In the genomic region with DNA sequence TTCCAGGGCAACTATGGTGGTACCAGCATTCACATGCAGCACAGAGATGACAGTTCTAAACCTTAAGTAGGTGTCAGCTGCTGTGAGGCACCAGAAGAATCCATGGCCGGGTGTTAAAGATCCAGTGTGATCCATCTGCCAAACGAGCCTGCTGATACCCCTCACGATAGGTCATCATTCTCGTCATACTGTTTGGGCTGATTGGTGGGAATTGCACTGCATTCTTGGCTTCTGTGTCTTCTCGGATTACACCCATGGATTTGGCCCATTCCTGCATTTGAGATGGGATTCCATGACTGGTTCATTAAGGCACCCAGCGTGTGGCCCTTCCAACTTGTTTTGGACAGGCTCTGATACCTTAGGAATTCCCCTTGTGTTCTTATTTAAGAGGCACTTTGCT, we compare ENCODE assay signal across 29 cellular contexts. TPM values are rescaled to one million over a fixed set of nuclear protein-coding genes. Genes with fewer than 3 reads are reported as not detected.
"Had no signal": no experiment of that assay in that cellular context is flagged by ENCODE, and none has a peak within 500 bp of the region (broad histone marks: within the 10 kb centered on the region; RNA-seq: fewer than 3 reads in every experiment).

No MANE protein-coding gene starts in this region.

- H3K4me1 ChIP-seq: adrenal gland, body of pancreas, breast epithelium, SJCRH30 had no signal

- H3K4me3 Mint-ChIP-seq: activated B cell treated with CpG ODN at 0.5 μM for 24 hours; activated CD4-positive, alpha-beta memory T cell treated with anti-CD3 and anti-CD28 coated beads for 36 hours; activated naive CD4-positive, alpha-beta T cell treated with anti-CD3 and anti-CD28 coated beads for 36 hours; activated T-cell treated with anti-CD3 and anti-CD28 coated beads, Interleukin-2, amount 50 U/mL, for 4 hours; activated T-helper 1 cell treated with anti-CD3 and anti-CD28 coated beads, Interleukin-12 subunit alpha, Interleukin-12 subunit beta, Interleukin-2, Interleukin-4 antibody, amounts not matched to agents 30 ng/mL and 10 ng/mL and 1 ng/mL, durations not matched to agents 14 hours and 24 hours and 36 hours; T-helper 1 cell treated with Interleukin-12 subunit alpha and Interleukin-12 subunit beta and Interleukin-4 antibody, amounts not matched to agents 30 μg/mL and 1 μg/mL, for 36 hours; T-helper 2 cell treated with Interferon-gamma antibody and Interleukin-4, amounts not matched to agents 5 μg/mL and 100 μg/mL, for 36 hours had no signal

- H3K27me3 Mint-ChIP-seq: activated B cell treated with CpG ODN at 0.5 μM for 24 hours; activated CD4-positive, alpha-beta memory T cell treated with anti-CD3 and anti-CD28 coated beads for 36 hours had no signal

- H3K4me3 ChIP-seq: adrenal gland, body of pancreas, breast epithelium, SJCRH30, SK-N-MC had no signal

- H3K36me3 Mint-ChIP-seq: activated CD4-positive, alpha-beta memory T cell treated with anti-CD3 and anti-CD28 coated beads for 36 hours; activated naive CD4-positive, alpha-beta T cell treated with anti-CD3 and anti-CD28 coated beads, Interleukin-2, amount 50 U/mL, for 72 hours had no signal

- DNase-seq: activated B cell treated with CpG ODN at 0.5 μM for 24 hours; activated CD4-positive, alpha-beta memory T cell treated with anti-CD3 and anti-CD28 coated beads for 36 hours; activated CD4-positive, alpha-beta T cell treated with anti-CD3 and anti-CD28 coated beads for 4 hours; activated CD4-positive, alpha-beta T cell treated with anti-CD3 and anti-CD28 coated beads, Interleukin-2, amount 50 U/mL, for 1 hour; activated CD4-positive, CD25-positive, alpha-beta regulatory T cell treated with anti-CD3 and anti-CD28 coated beads, Interleukin-2, amount 50 U/mL, for 72 hours; activated CD8-positive, alpha-beta memory T cell treated with anti-CD3 and anti-CD28 coated beads, Interleukin-2, amount 50 U/mL, for 4 hours; activated gamma-delta T cell treated with Interleukin-2 at 50 U/mL for 16 hours; activated naive CD4-positive, alpha-beta T cell treated with anti-CD3 and anti-CD28 coated beads for 36 hours; activated T-cell treated with anti-CD3 and anti-CD28 coated beads for 4 hours; activated T-cell treated with anti-CD3 and anti-CD28 coated beads, Interleukin-2, amount 50 U/mL, for 4 hours; adrenal gland; body of pancreas; Karpas-422; KBM-7; NCI-H1105; NCI-H1417 treated with DMSO at 0.1 percent for 48 hours; NCI-H187 treated with DMSO at 0.1 percent for 48 hours; NCI-H2081 treated with DMSO at 0.1 percent for 48 hours; NCI-H345; NCI-H524 treated with DMSO at 0.1 percent for 48 hours; NK-92 treated with Interleukin-12 subunit alpha and Interleukin-12 subunit beta, amount 100 ng/mL, for 24 hours; Right ventricle myocardium superior; SJCRH30 had no signal

- H3K36me3 ChIP-seq: adrenal gland, breast epithelium, SJCRH30 had no signal

- H3K4me1 Mint-ChIP-seq: activated B cell treated with CpG ODN at 0.5 μM for 24 hours had no signal

- H3K27ac ChIP-seq: adrenal gland, body of pancreas, breast epithelium, SJCRH30, SK-N-MC had no signal

- H3K27me3 ChIP-seq: adrenal gland, body of pancreas, breast epithelium, SJCRH30 had no signal

- H3K27ac Mint-ChIP-seq: activated B cell treated with CpG ODN at 0.5 μM for 24 hours; activated CD4-positive, alpha-beta memory T cell treated with anti-CD3 and anti-CD28 coated beads for 36 hours; activated naive CD4-positive, alpha-beta T cell treated with anti-CD3 and anti-CD28 coated beads for 36 hours; activated naive CD4-positive, alpha-beta T cell treated with anti-CD3 and anti-CD28 coated beads, Interleukin-2, amount 50 U/mL, for 72 hours; activated T-helper 1 cell treated with anti-CD3 and anti-CD28 coated beads, Interleukin-12 subunit alpha, Interleukin-12 subunit beta, Interleukin-2, Interleukin-4 antibody, amounts not matched to agents 30 ng/mL and 10 ng/mL and 1 ng/mL, durations not matched to agents 14 hours and 24 hours and 36 hours; T-helper 1 cell treated with Interleukin-12 subunit alpha and Interleukin-12 subunit beta and Interleukin-4 antibody, amounts not matched to agents 30 μg/mL and 1 μg/mL, for 36 hours; T-helper 2 cell treated with Interferon-gamma antibody and Interleukin-4, amounts not matched to agents 5 μg/mL and 100 μg/mL, for 36 hours had no signal

- ATAC-seq: activated naive CD4-positive, alpha-beta T cell treated with anti-CD3 and anti-CD28 coated beads, Interleukin-2, amount 50 U/mL, for 72 hours; activated T-cell treated with anti-CD3 and anti-CD28 coated beads, Interleukin-2, amount 50 U/mL, for 4 hours; body of pancreas had no signal

- H3K9me3 Mint-ChIP-seq: activated B cell treated with CpG ODN at 0.5 μM for 24 hours; activated CD4-positive, alpha-beta memory T cell treated with anti-CD3 and anti-CD28 coated beads for 36 hours; activated naive CD4-positive, alpha-beta T cell treated with anti-CD3 and anti-CD28 coated beads for 36 hours; activated T-cell treated with anti-CD3 and anti-CD28 coated beads, Interleukin-2, amount 50 U/mL, for 4 hours; activated T-helper 1 cell treated with anti-CD3 and anti-CD28 coated beads, Interleukin-12 subunit alpha, Interleukin-12 subunit beta, Interleukin-2, Interleukin-4 antibody, amounts not matched to agents 30 ng/mL and 10 ng/mL and 1 ng/mL, durations not matched to agents 14 hours and 24 hours and 36 hours; T-helper 1 cell treated with Interleukin-12 subunit alpha and Interleukin-12 subunit beta and Interleukin-4 antibody, amounts not matched to agents 30 μg/mL and 1 μg/mL, for 36 hours; T-helper 2 cell treated with Interferon-gamma antibody and Interleukin-4, amounts not matched to agents 5 μg/mL and 100 μg/mL, for 36 hours had no signal

- H3K9me3 ChIP-seq: adrenal gland, body of pancreas, breast epithelium, SJCRH30 had no signal

RNA-seq across cellular contexts. Expression of gene ST6GALNAC3, which starts 55.2 kb away (rescaled TPM):
- total RNA-seq: activated T-helper 1 cell treated with anti-CD3 and anti-CD28 coated beads, Interleukin-12 subunit alpha, Interleukin-12 subunit beta, Interleukin-2, Interleukin-4 antibody, amounts not matched to agents 30 ng/mL and 10 ng/mL and 1 ng/mL, durations not matched to agents 14 hours and 24 hours and 36 hours had no signal
